ENCODE assay signal across 8 cellular contexts in the genomic region with DNA sequence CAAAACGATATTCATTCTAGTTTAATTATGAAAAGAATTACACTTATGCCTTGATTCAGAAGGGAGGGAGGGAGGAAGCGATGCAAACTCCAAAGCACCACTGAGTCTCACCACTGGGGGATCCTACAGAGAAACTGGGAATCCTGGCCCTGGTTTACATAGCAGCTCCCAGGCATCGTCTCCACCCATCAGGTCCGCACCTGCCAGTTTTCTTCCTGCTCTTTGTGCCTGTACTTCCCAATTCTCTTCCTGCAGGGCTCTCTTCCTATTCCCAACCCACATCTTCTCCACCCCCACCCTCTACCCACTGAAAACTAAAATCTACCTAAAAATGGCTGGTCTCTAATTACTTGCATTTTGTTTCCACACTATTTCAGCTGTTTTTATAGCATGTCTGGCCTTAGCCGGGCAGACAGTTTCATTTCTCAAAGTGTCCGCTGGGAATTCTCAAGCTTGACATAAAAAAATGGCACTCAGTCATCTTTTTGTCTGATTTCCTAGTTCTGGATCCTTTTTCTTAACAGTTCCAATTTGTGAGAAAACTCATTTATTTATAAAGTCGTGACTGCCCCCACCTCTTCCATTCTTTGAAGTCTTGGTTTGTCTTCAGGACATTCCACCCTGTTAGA. TPM values are rescaled to one million over a fixed set of nuclear protein-coding genes. Genes with fewer than 3 reads are reported as not detected.
DNase-seq lines count a peak whose midpoint lies in the region; ATAC-seq and TF ChIP-seq lines count a peak whose summit lies in the region.

No MANE protein-coding gene starts in this region.

- H3K4me1 ChIP-seq in iPS-20b (ENCODE audit: insufficient read depth, low read length) (peaks cover 11% of the 10 kb centered on the region; the same call in 1 of the 2 replicates), thymus (ENCODE audit: control insufficient read depth, insufficient read depth, low read length) (peaks cover 22% of the 10 kb centered on the region)

- TF ChIP-seq CTCF in AG10803 (conservative IDR thresholded peaks at IDR 0.05; ENCODE audit: low read length) (peak; percentile 44), GM13977 (IDR thresholded peaks at IDR 0.05; ENCODE audit: extremely low read depth, insufficient read depth, missing control alignments) (peak; percentile 15), WERI-Rb-1 (IDR thresholded peaks at IDR 0.05; ENCODE audit: low read depth, low read length) (peak; percentile 49)

- H3K27ac ChIP-seq in WERI-Rb-1 (no peak overlapping the region), iPS-20b (ENCODE audit: low read length) (no peak overlapping the region), thymus (ENCODE audit: low read depth) (peak overlapping the region; percentile 34)

- in situ Hi-C loops in GM13977 (cut with MboI; ENCODE audit: low pct_unique_long_range_greater_than_20kb, low sequenced_read_pairs, unreplicated experiment): no loop called here

- no peak for DNase-seq in AG10803 (ENCODE audit: low read depth)
- DNase-seq in GM13977 (ENCODE audit: low spot score): no peak
- peak; percentile 42 for DNase-seq in WERI-Rb-1
- no peak for DNase-seq in activated CD4-positive, CD25-positive, alpha-beta regulatory T cell (lab: John Stamatoyannopoulos, UW)
- DNase-seq in activated CD4-positive, alpha-beta T cell treated with anti-CD3 and anti-CD28 coated beads for 1 hour: no peak

- no peak for ATAC-seq in HG02981 (IDR thresholded peaks at IDR 0.05; ENCODE audit: unreplicated experiment)

- H3K4me3 ChIP-seq in AG10803 (ENCODE audit: low read length) (no peak overlapping the region), WERI-Rb-1 (ENCODE audit: low read depth, low read length) (peak overlapping the region; percentile 69), iPS-20b (ENCODE audit: low read length) (peak overlapping the region; percentile 80; the same call in 1 of the 2 replicates), thymus (ENCODE audit: low read length) (no peak overlapping the region)

- H3K27me3 ChIP-seq in WERI-Rb-1 (ENCODE audit: insufficient read depth, low read depth, severe bottlenecking) (no peaks in the 10 kb centered on the region), iPS-20b (ENCODE audit: insufficient read depth, low read length) (peaks cover 7% of the 10 kb centered on the region; the same call in 1 of the 2 replicates), thymus (ENCODE audit: control insufficient read depth, insufficient read depth) (no peaks in the 10 kb centered on the region)

- H3K9me3 ChIP-seq in WERI-Rb-1 (ENCODE audit: severe bottlenecking) (no peaks in the 10 kb centered on the region), iPS-20b (ENCODE audit: insufficient read depth, low read depth, low read length) (no peaks in the 10 kb centered on the region), thymus (ENCODE audit: control insufficient read depth) (peaks cover 2% of the 10 kb centered on the region)

- 86% methylated on average over 7 of the region's 7 CpGs for WGBS in thymus

- H3K36me3 ChIP-seq in WERI-Rb-1 (0 out of 2 replicates have a peak, but pooled peaks cover 2% of the 10 kb centered on the region), iPS-20b (ENCODE audit: insufficient read depth, low read depth, low read length) (no peaks in the 10 kb centered on the region), thymus (ENCODE audit: control insufficient read depth, insufficient read depth) (peaks cover 8% of the 10 kb centered on the region)

- H3K9ac ChIP-seq in iPS-20b (ENCODE audit: low read depth, low read length): no peak overlapping the region

RNA-seq across cellular contexts. Expression of a gene that starts 1.6 kb away (rescaled TPM):
- 49.9 TPM for polyA plus RNA-seq in thymus

Comparison
In these comparisons a context has a peak if more than half of its experiments do, and no peak if none do; other contexts are left out.
1. H3K4me3 ChIP-seq: peak in WERI-Rb-1 (single experiment) and iPS-20b (single experiment); none in AG10803 (single experiment) and thymus (single experiment).
2. Peak in every context shown above with its lines, with median percentiles within 50 percentile points of each other: CTCF ChIP-seq.